In the genomic region with DNA sequence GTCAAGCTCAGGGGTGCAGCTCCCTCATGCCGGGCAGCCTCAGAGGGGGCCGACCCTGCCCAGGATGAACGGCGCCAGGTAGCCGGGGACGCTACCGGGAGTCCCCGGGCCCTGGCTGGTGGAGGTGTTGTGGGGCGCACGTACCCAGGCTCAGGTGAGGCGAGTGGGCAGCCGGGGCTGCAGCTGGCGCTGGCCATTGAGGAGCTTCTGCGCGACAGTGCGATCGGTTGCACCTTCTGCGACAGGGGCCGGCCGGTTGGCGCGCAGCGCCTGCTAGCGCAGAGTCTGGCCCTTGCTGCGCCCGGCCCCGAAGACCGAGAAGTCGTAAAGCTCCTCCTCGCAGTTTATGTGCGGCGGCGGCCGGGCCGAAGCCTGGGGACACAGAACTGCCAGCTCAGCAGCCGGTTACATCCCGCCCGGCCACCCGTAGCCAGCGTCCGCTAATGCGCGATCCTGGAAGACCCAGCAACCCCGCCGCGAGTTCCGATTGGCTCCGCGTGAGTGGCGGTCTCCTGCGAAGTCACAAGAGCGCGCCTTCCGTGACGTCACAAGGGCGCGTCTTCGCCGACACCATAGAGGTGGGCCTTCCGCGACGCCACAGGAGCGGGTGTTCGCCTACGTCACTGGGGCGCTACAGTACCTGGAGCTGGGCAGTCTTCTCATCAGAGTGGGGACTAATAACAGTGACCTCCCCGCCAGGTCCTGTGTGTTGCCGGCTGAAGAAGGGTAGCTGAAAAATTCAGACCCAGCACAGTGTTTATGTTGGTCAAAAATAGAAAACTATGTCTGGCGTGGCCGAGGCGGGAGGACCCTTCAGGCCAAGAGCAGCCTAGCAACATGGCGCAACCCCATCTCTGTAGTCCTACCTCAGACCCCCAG, we compare ENCODE assay signal across 8 cellular contexts.
DNase-seq lines count a peak whose midpoint lies in the region; ATAC-seq, FAIRE-seq and TF ChIP-seq lines count a peak whose summit lies in the region.
"Not testable (repeated sequence)": the region's sequence is repeated elsewhere in the genome, so short reads cannot be mapped to it uniquely, and the experiment has no call there.

No MANE protein-coding gene starts in this region.

- TF ChIP-seq CTCF in Caco-2 (IDR thresholded peaks at IDR 0.05; ENCODE audit: insufficient read depth in 1 of 2, low read depth in 1 of 2, low read length in 1 of 2, severe bottlenecking in 1 of 2, unreplicated experiment in 1 of 2) = peak in 1 of 2 experiments; percentile 12
- peak; percentile 51 for TF ChIP-seq CTCF in endodermal cell (conservative IDR thresholded peaks at IDR 0.05)

- H3K36me3 Mint-ChIP-seq in Caco-2 (ENCODE audit: insufficient read depth, unreplicated experiment) = peaks cover 11% of the 10 kb centered on the region
- H3K36me3 Mint-ChIP-seq in endodermal cell (ENCODE audit: low read depth) = not testable (repeated sequence)

- not testable (repeated sequence) for H3K27me3 ChIP-seq in Caco-2 (replicated peaks; ENCODE audit: control insufficient read depth, insufficient read depth, low read length); endodermal cell (ENCODE audit: control insufficient read depth, insufficient read depth, low read length, poor library complexity, severe bottlenecking)

- H3K4me1 ChIP-seq in Caco-2; endodermal cell (ENCODE audit: control insufficient read depth, insufficient read depth, low read length): not testable (repeated sequence)

- intact Hi-C loops in Caco-2 (cut with micrococcal nuclease; ENCODE audit: unreplicated experiment) = not testable (repeated sequence)

- DNase-seq in Caco-2 (peak; percentile 98), HTR-8/SVneo (ENCODE audit: insufficient read length, low spot score) (peak; percentile 87), NOMO-1 treated with DMSO at 0.1 percent for 48 hours (lab: John Stamatoyannopoulos, UW; ENCODE audit: unreplicated experiment) (peak; percentile 90), endodermal cell (peak; percentile 99), mesenteric fat pad (ENCODE audit: low spot score) (peak; percentile 100)
- peak; percentile 95 for DNase-seq in activated CD8-positive, alpha-beta memory T cell treated with anti-CD3 and anti-CD28 coated beads, Interleukin-2, amount 50 U/mL, for 1 hour (ENCODE audit: extremely low read depth)
- peak; percentile 98 for DNase-seq in stimulated activated CD8-positive, alpha-beta memory T cell treated with anti-CD3 and anti-CD28 coated beads, Interleukin-15, amount 100 ng/mL, for 1 hour (ENCODE audit: low read depth)

- TSS peak; percentile 55 for BruUV-seq in Caco-2 (replicated peaks; lab: Mats Ljungman, UMichigan)

- peak; percentile 69 for FAIRE-seq in HTR-8/SVneo (lab: Jason Lieb, UNC)

- POLR2A ChIA-PET in Caco-2 (lab: Charles Lee) = interaction anchor here (0.7 kb wide), 1 partner anchor 105 kb away, joined by 3 read pairs; no protein-coding TSS in a partner anchor

- H3K27ac ChIP-seq in endodermal cell (ENCODE audit: low read depth, low read length) = peak overlapping the region; percentile 80

- peak overlapping the region; percentile 90 for H3K4me3 Mint-ChIP-seq in Caco-2 (ENCODE audit: unreplicated experiment)
- H3K4me3 Mint-ChIP-seq in endodermal cell = peak overlapping the region; percentile 83

- not testable (repeated sequence) for H3K4me1 Mint-ChIP-seq in Caco-2 (ENCODE audit: low read depth, unreplicated experiment); endodermal cell

- H3K27ac Mint-ChIP-seq in Caco-2 (ENCODE audit: unreplicated experiment) = peak overlapping the region; percentile 96
- peak overlapping the region; percentile 99 for H3K27ac Mint-ChIP-seq in endodermal cell

- ATAC-seq in GM21381 (IDR thresholded peaks at IDR 0.05; ENCODE audit: unreplicated experiment) = peak; percentile 100

- peak overlapping the region; percentile 80 for H3K9ac ChIP-seq in endodermal cell (ENCODE audit: extremely low read depth, low read length, poor library complexity, severe bottlenecking)

- CTCF ChIA-PET in Caco-2 (lab: Charles Lee) = interaction anchor here (0.5 to 1.6 kb wide), 2 partner anchors 42 to 105 kb away, joined by 3 to 5 read pairs; no protein-coding TSS in a partner anchor

- H3K36me3 ChIP-seq in Caco-2 (ENCODE audit: control insufficient read depth, insufficient read depth, low read length); endodermal cell (ENCODE audit: control insufficient read depth, insufficient read depth, low read length): not testable (repeated sequence)

- WGBS in endodermal cell (ENCODE audit: insufficient coverage in 1 of 2, insufficient read length in 1 of 2), 2 experiments = 2 to 4% methylated on average over 24 to 72 of the region's 72 CpGs

- not testable (repeated sequence) for H3K27me3 Mint-ChIP-seq in Caco-2 (ENCODE audit: insufficient read depth, unreplicated experiment); endodermal cell (ENCODE audit: insufficient read depth)

- H3K4me3 ChIP-seq in Caco-2 (ENCODE audit: low read depth, low read length) (peak overlapping the region; percentile 67), endodermal cell (ENCODE audit: low read length) (peak overlapping the region; percentile 87)

- H3K9me3 Mint-ChIP-seq in Caco-2 (ENCODE audit: unreplicated experiment); endodermal cell: not testable (repeated sequence)

- H3K9me3 ChIP-seq in Caco-2; endodermal cell (ENCODE audit: control insufficient read depth, low read length): not testable (repeated sequence)

Comparison
In these comparisons a context has a peak if more than half of its experiments do, and no peak if none do; other contexts are left out.
1. Peak in every context shown above with its lines: DNase-seq, ATAC-seq, H3K4me3 ChIP-seq and H3K27ac ChIP-seq.